Comparison of ENCODE assay signal across 25 cellular contexts in the genomic region with DNA sequence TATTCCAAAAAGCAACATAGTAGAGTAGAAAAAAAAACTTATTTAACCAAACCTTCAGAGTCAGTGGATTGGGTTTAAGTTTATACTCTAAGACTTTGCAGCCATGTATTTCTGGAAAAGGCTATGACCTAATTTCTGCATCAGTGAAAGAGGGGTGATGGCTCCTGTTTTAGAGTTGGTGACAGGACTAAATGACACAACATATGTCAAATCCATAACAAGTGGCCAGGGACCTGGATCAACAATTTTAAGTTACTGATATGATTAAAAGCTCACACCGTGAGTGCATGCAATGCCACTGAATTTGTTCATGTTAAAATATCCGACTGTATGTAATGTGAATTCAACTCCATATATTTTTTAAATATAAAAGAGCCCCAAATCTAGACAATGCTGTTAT.
"Had no signal": no experiment of that assay in that cellular context is flagged by ENCODE, and none has a peak within 500 bp of the region (broad histone marks: within the 10 kb centered on the region; RNA-seq: fewer than 3 reads in every experiment).

No MANE protein-coding gene starts in this region.

- H3K9me3 Mint-ChIP-seq: mesothelial cell of epicardium; nephron; stimulated activated naive CD8-positive, alpha-beta T cell treated with anti-CD3 and anti-CD28 coated beads, Interleukin-15, amount 100 ng/mL, for 72 hours had no signal

- H3K36me3 ChIP-seq: esophagus muscularis mucosa, gastroesophageal sphincter, neural progenitor cell, suprapubic skin, vagina had no signal

- H3K27me3 ChIP-seq: esophagus muscularis mucosa, gastroesophageal sphincter, neural progenitor cell, suprapubic skin, vagina had no signal

- H3K4me1 Mint-ChIP-seq: naive thymus-derived CD4-positive, alpha-beta T cell; neural progenitor cell; stimulated activated naive CD8-positive, alpha-beta T cell treated with anti-CD3 and anti-CD28 coated beads, Interleukin-15, amount 100 ng/mL, for 72 hours had no signal

- H3K4me3 Mint-ChIP-seq: mesothelial cell of epicardium; naive thymus-derived CD4-positive, alpha-beta T cell; nephron; neural progenitor cell; stimulated activated naive CD8-positive, alpha-beta T cell treated with anti-CD3 and anti-CD28 coated beads, Interleukin-15, amount 100 ng/mL, for 72 hours had no signal

- H3K4me1 ChIP-seq: foreskin keratinocyte, neural progenitor cell, parathyroid adenoma, vagina had no signal

- ATAC-seq: foreskin keratinocyte; gastroesophageal sphincter; naive thymus-derived CD4-positive, alpha-beta T cell; sciatic nerve; stimulated activated naive CD8-positive, alpha-beta T cell treated with anti-CD3 and anti-CD28 coated beads, Interleukin-15, amount 100 ng/mL, for 72 hours had no signal

- H3K27ac Mint-ChIP-seq: mesothelial cell of epicardium; naive thymus-derived CD4-positive, alpha-beta T cell; nephron; neural progenitor cell; progenitor cell of endocrine pancreas; stimulated activated naive CD8-positive, alpha-beta T cell treated with anti-CD3 and anti-CD28 coated beads, Interleukin-15, amount 100 ng/mL, for 72 hours had no signal

- DNase-seq: dermis blood vessel endothelial cell; effector memory CD4-positive, alpha-beta T cell; foreskin keratinocyte; mesenchymal stem cell; naive thymus-derived CD4-positive, alpha-beta T cell; stimulated activated CD4-positive, alpha-beta T cell treated with anti-CD3 and anti-CD28 coated beads, Interleukin-12 subunit alpha, Interleukin-12 subunit beta, amount 100 ng/mL, for 4 hours; stimulated activated CD4-positive, alpha-beta T cell treated with anti-CD3 and anti-CD28 coated beads, Interleukin-1b, Interleukin-23, amount 100 ng/mL, for 48 hours; stimulated activated CD4-positive, alpha-beta T cell treated with anti-CD3 and anti-CD28 coated beads, Interleukin-4, amount 100 ng/mL, for 1 hour; stimulated activated CD8-positive, alpha-beta memory T cell treated with anti-CD3 and anti-CD28 coated beads, Interleukin-4, amount 100 ng/mL, for 48 hours; stimulated activated naive CD4-positive, alpha-beta T cell; stimulated activated naive CD8-positive, alpha-beta T cell treated with anti-CD3 and anti-CD28 coated beads, Interleukin-15, amount 100 ng/mL, for 72 hours; trophoblast cell had no signal

- H3K9me3 ChIP-seq: esophagus muscularis mucosa, gastroesophageal sphincter, mucosa of descending colon, suprapubic skin, vagina had no signal

- H3K27ac ChIP-seq: coronary artery, esophagus muscularis mucosa, foreskin keratinocyte, gastroesophageal sphincter, neural progenitor cell, parathyroid adenoma, suprapubic skin, vagina had no signal

- H3K4me3 ChIP-seq: coronary artery, esophagus muscularis mucosa, gastroesophageal sphincter, mucosa of descending colon, neural progenitor cell, smooth muscle cell, suprapubic skin, vagina had no signal

- H3K36me3 Mint-ChIP-seq: mesothelial cell of epicardium; naive thymus-derived CD4-positive, alpha-beta T cell; neural progenitor cell had no signal
